ENCODE assay signal across 37 cellular contexts in the genomic region with DNA sequence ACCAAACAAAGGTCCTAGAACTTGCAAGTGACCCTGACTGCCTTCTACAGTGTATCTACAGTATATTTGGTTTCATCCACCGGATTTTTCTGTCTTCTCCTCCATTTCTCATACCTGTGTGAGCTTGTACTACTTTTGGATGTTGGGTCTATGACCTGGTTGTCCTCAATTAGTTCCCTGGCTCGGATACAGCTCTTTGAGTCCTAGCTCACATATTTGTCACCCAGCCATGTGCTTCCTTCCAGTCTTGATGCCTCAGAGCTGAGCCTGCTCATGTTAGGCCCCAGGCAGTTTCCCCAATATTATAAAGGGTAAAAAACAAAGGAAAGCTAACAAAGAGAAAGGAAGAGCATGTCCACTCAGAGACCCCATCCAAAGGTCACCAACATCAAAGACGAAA. TPM values are rescaled to one million over a fixed set of nuclear protein-coding genes. Genes with fewer than 3 reads are reported as not detected.
"Had no signal": no experiment of that assay in that cellular context is flagged by ENCODE, and none has a peak within 500 bp of the region (broad histone marks: within the 10 kb centered on the region; RNA-seq: fewer than 3 reads in every experiment).

No MANE protein-coding gene starts in this region.

- H3K27ac ChIP-seq: body of pancreas, esophagus muscularis mucosa, foreskin keratinocyte, gastrocnemius medialis, heart left ventricle, WERI-Rb-1 had no signal

- ATAC-seq: activated CD4-positive, CD25-positive, alpha-beta regulatory T cell treated with anti-CD3 and anti-CD28 coated beads, Interleukin-2, amount 50 U/mL, for 24 hours; activated CD8-positive, alpha-beta T cell treated with anti-CD3 and anti-CD28 coated beads for 36 hours; activated T-cell treated with anti-CD3 and anti-CD28 coated beads, Interleukin-2, amount 50 U/mL, for 4 hours; activated T-helper 17 cell treated with anti-CD3 and anti-CD28 coated beads, Interleukin-2, amount 50 U/mL, for 72 hours; body of pancreas; effector memory CD8-positive, alpha-beta T cell; gastrocnemius medialis; T-cell had no signal

- FAIRE-seq: colon, endometrium, endothelial cell of umbilical vein had no signal

- H3K36me3 ChIP-seq: esophagus muscularis mucosa, gastrocnemius medialis, heart left ventricle, WERI-Rb-1 had no signal

- H3K27me3 Mint-ChIP-seq: activated B cell treated with CpG ODN at 0.5 μM for 24 hours; activated CD8-positive, alpha-beta T cell treated with anti-CD3 and anti-CD28 coated beads for 36 hours; activated T-helper 17 cell treated with anti-CD3 and anti-CD28 coated beads, Interleukin-2, amount 50 U/mL, for 72 hours; effector memory CD8-positive, alpha-beta T cell; T-cell had no signal

- H3K27ac Mint-ChIP-seq: activated B cell treated with CpG ODN at 0.5 μM for 24 hours; activated CD8-positive, alpha-beta T cell treated with anti-CD3 and anti-CD28 coated beads for 36 hours; activated naive CD8-positive, alpha-beta T cell; activated T-helper 17 cell treated with anti-CD3 and anti-CD28 coated beads, Interleukin-2, amount 50 U/mL, for 72 hours; effector memory CD8-positive, alpha-beta T cell; T-cell; T-helper 1 cell treated with Interleukin-12 subunit alpha and Interleukin-12 subunit beta and Interleukin-4 antibody, amounts not matched to agents 30 μg/mL and 1 μg/mL, for 36 hours had no signal

- H3K4me3 Mint-ChIP-seq: activated B cell treated with CpG ODN at 0.5 μM for 24 hours; activated CD8-positive, alpha-beta T cell treated with anti-CD3 and anti-CD28 coated beads for 36 hours; activated naive CD8-positive, alpha-beta T cell; activated T-cell treated with anti-CD3 and anti-CD28 coated beads, Interleukin-2, amount 50 U/mL, for 4 hours; activated T-helper 17 cell treated with anti-CD3 and anti-CD28 coated beads, Interleukin-2, amount 50 U/mL, for 72 hours; effector memory CD8-positive, alpha-beta T cell; T-cell; T-helper 1 cell treated with Interleukin-12 subunit alpha and Interleukin-12 subunit beta and Interleukin-4 antibody, amounts not matched to agents 30 μg/mL and 1 μg/mL, for 36 hours had no signal

- H3K27me3 ChIP-seq: body of pancreas, esophagus muscularis mucosa, foreskin keratinocyte, gastrocnemius medialis, heart left ventricle had no signal

- H3K4me3 ChIP-seq: body of pancreas, esophagus muscularis mucosa, gastrocnemius medialis, heart left ventricle had no signal

- H3K9me3 ChIP-seq: body of pancreas, gastrocnemius medialis had no signal

- H3K4me1 ChIP-seq: body of pancreas, gastrocnemius medialis had no signal

- H3K4me1 Mint-ChIP-seq: activated B cell treated with CpG ODN at 0.5 μM for 24 hours; activated T-helper 17 cell treated with anti-CD3 and anti-CD28 coated beads, Interleukin-2, amount 50 U/mL, for 72 hours; T-cell had no signal

- H3K36me3 Mint-ChIP-seq: activated naive CD8-positive, alpha-beta T cell; T-cell had no signal

- DNase-seq: activated B cell treated with CpG ODN at 0.5 μM for 24 hours; activated CD4-positive, alpha-beta T cell treated with anti-CD3 and anti-CD28 coated beads for 48 hours; activated CD4-positive, alpha-beta T cell treated with anti-CD3 and anti-CD28 coated beads, Interleukin-2, amount 50 U/mL, for 1 hour; activated CD4-positive, alpha-beta T cell treated with anti-CD3 and anti-CD28 coated beads, Interleukin-2, amount 50 U/mL, for 48 hours; activated CD8-positive, alpha-beta memory T cell treated with anti-CD3 and anti-CD28 coated beads for 24 hours; activated CD8-positive, alpha-beta T cell treated with anti-CD3 and anti-CD28 coated beads for 36 hours; activated effector memory CD4-positive, alpha-beta T cell treated with Interleukin-2 at 50 U/mL for 16 hours; activated gamma-delta T cell treated with Interleukin-2 at 50 U/mL for 16 hours; activated naive CD4-positive, alpha-beta T cell treated with anti-CD3 and anti-CD28 coated beads, Interleukin-2, amount 50 U/mL, for 16 hours; activated naive CD4-positive, alpha-beta T cell treated with Interleukin-2 at 50 U/mL for 16 hours; activated T-cell treated with anti-CD3 and anti-CD28 coated beads, Interleukin-2, amount 50 U/mL, for 4 hours; amniotic stem cell; anterior cingulate cortex; body of pancreas; caudate nucleus; cortex of kidney; dermis blood vessel endothelial cell; effector CD4-positive, alpha-beta T cell; effector memory CD8-positive, alpha-beta T cell; erythroblast; gastrocnemius medialis; glutamatergic neuron; heart left ventricle; SW 1271; T-cell; T1000; WERI-Rb-1 had no signal

RNA-seq across cellular contexts. Expression of a gene that starts 28.2 kb away (rescaled TPM):
- total RNA-seq: activated B cell treated with CpG ODN at 0.5 μM for 24 hours; activated CD8-positive, alpha-beta T cell treated with anti-CD3 and anti-CD28 coated beads for 36 hours; activated T-cell treated with anti-CD3 and anti-CD28 coated beads, Interleukin-2, amount 50 U/mL, for 4 hours; activated T-helper 17 cell treated with anti-CD3 and anti-CD28 coated beads, Interleukin-2, amount 50 U/mL, for 72 hours; endothelial cell of umbilical vein; T-helper 2 cell treated with Interferon-gamma antibody and Interleukin-4, amounts not matched to agents 100 ng/mL and 5 ng/mL, for 36 hours had no signal
